Comparison of ENCODE assay signal across 1 cellular context in the genomic region with DNA sequence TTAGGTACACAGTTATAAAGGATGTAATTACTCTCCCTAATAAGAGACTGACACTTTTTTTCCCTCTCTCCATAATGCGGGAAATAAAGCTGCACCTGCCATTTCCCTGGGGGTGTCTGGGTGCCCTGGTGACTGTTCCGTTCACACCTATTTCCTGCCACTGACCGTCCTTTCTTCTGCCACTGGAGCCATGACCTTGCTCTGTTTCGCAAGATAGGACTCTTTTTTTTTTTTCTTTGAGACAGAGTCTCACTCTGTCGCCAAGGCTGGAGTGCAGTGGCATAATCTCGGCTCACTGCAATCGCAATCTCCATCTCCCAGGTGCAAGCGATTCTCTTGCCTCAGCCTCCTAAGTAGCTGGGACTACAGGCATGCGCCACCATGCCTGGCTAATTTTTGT.
A peak's percentile ranks its signal among the peaks of the same experiment; 100 is the strongest.
TF ChIP-seq lines count a peak whose summit lies in the region.

No MANE protein-coding gene starts in this region.

TF ChIP-seq in HepG2, 621 proteins besides CTCF, POLR2A, EP300 and RAD21 (continued from another document):
- TF ChIP-seq, protein P1, sequence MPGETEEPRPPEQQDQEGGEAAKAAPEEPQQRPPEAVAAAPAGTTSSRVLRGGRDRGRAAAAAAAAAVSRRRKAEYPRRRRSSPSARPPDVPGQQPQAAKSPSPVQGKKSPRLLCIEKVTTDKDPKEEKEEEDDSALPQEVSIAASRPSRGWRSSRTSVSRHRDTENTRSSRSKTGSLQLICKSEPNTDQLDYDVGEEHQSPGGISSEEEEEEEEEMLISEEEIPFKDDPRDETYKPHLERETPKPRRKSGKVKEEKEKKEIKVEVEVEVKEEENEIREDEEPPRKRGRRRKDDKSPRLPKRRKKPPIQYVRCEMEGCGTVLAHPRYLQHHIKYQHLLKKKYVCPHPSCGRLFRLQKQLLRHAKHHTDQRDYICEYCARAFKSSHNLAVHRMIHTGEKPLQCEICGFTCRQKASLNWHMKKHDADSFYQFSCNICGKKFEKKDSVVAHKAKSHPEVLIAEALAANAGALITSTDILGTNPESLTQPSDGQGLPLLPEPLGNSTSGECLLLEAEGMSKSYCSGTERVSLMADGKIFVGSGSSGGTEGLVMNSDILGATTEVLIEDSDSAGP (CRISPR knock-in tag; IDR thresholded peaks at IDR 0.05; ENCODE audit: borderline replicate concordance): no peak
- TF ChIP-seq XBP1 (CRISPR knock-in tag; IDR thresholded peaks at IDR 0.05) (no peak), HMG20A (CRISPR knock-in tag; IDR thresholded peaks at IDR 0.05; ENCODE audit: borderline replicate concordance) (peak; percentile 16; the same call in 1 of the 2 replicates), HNF4A (CRISPR knock-in tag; IDR thresholded peaks at IDR 0.05) (peak; percentile 17; the same call in 1 of the 2 replicates), TBX2 (CRISPR knock-in tag; IDR thresholded peaks at IDR 0.05; ENCODE audit: borderline replicate concordance) (peak; percentile 61), HDAC2 (CRISPR knock-in tag; IDR thresholded peaks at IDR 0.05) (0 out of 2 replicates have a peak, but pooled peaks have one; percentile 24), ZNF350 (CRISPR knock-in tag; IDR thresholded peaks at IDR 0.05; ENCODE audit: borderline replicate concordance, low read depth) (0 out of 2 replicates have a peak, but pooled peaks have one; percentile 26), ZNF12 (CRISPR knock-in tag; IDR thresholded peaks at IDR 0.05) (peak; percentile 47; the same call in 1 of the 2 replicates), SRF (IDR thresholded peaks at IDR 0.05; ENCODE audit: low read depth, low read length) (no peak), ZNF484 (CRISPR knock-in tag; IDR thresholded peaks at IDR 0.05; ENCODE audit: borderline replicate concordance, low read depth) (no peak), SOX6 (IDR thresholded peaks at IDR 0.05) (no peak), SOX6 (CRISPR knock-in tag; IDR thresholded peaks at IDR 0.05) (peak; percentile 17; the same call in 1 of the 2 replicates), PHF8 (CRISPR knock-in tag; IDR thresholded peaks at IDR 0.05) (no peak), ZBTB3 (CRISPR knock-in tag; IDR thresholded peaks at IDR 0.05; ENCODE audit: borderline replicate concordance, low read depth) (peak; percentile 64; the same call in 1 of the 2 replicates), POGZ (CRISPR knock-in tag; IDR thresholded peaks at IDR 0.05) (peak; percentile 32; the same call in 1 of the 2 replicates), NR2F6 (IDR thresholded peaks at IDR 0.05) (peak; percentile 52), NR2F6 (CRISPR knock-in tag; IDR thresholded peaks at IDR 0.05) (peak; percentile 55; the same call in 1 of the 2 replicates), GATAD2A (CRISPR knock-in tag; IDR thresholded peaks at IDR 0.05) (peak; percentile 69), MIER3 (CRISPR knock-in tag; IDR thresholded peaks at IDR 0.05; ENCODE audit: borderline replicate concordance) (no peak), RARA (CRISPR knock-in tag; IDR thresholded peaks at IDR 0.05) (peak; percentile 65; the same call in 1 of the 2 replicates)
- TF ChIP-seq, protein P2, sequence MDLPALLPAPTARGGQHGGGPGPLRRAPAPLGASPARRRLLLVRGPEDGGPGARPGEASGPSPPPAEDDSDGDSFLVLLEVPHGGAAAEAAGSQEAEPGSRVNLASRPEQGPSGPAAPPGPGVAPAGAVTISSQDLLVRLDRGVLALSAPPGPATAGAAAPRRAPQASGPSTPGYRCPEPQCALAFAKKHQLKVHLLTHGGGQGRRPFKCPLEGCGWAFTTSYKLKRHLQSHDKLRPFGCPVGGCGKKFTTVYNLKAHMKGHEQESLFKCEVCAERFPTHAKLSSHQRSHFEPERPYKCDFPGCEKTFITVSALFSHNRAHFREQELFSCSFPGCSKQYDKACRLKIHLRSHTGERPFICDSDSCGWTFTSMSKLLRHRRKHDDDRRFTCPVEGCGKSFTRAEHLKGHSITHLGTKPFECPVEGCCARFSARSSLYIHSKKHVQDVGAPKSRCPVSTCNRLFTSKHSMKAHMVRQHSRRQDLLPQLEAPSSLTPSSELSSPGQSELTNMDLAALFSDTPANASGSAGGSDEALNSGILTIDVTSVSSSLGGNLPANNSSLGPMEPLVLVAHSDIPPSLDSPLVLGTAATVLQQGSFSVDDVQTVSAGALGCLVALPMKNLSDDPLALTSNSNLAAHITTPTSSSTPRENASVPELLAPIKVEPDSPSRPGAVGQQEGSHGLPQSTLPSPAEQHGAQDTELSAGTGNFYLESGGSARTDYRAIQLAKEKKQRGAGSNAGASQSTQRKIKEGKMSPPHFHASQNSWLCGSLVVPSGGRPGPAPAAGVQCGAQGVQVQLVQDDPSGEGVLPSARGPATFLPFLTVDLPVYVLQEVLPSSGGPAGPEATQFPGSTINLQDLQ (CRISPR knock-in tag; IDR thresholded peaks at IDR 0.05): no peak
- TF ChIP-seq, protein P3, sequence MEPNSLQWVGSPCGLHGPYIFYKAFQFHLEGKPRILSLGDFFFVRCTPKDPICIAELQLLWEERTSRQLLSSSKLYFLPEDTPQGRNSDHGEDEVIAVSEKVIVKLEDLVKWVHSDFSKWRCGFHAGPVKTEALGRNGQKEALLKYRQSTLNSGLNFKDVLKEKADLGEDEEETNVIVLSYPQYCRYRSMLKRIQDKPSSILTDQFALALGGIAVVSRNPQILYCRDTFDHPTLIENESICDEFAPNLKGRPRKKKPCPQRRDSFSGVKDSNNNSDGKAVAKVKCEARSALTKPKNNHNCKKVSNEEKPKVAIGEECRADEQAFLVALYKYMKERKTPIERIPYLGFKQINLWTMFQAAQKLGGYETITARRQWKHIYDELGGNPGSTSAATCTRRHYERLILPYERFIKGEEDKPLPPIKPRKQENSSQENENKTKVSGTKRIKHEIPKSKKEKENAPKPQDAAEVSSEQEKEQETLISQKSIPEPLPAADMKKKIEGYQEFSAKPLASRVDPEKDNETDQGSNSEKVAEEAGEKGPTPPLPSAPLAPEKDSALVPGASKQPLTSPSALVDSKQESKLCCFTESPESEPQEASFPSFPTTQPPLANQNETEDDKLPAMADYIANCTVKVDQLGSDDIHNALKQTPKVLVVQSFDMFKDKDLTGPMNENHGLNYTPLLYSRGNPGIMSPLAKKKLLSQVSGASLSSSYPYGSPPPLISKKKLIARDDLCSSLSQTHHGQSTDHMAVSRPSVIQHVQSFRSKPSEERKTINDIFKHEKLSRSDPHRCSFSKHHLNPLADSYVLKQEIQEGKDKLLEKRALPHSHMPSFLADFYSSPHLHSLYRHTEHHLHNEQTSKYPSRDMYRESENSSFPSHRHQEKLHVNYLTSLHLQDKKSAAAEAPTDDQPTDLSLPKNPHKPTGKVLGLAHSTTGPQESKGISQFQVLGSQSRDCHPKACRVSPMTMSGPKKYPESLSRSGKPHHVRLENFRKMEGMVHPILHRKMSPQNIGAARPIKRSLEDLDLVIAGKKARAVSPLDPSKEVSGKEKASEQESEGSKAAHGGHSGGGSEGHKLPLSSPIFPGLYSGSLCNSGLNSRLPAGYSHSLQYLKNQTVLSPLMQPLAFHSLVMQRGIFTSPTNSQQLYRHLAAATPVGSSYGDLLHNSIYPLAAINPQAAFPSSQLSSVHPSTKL (CRISPR knock-in tag; IDR thresholded peaks at IDR 0.05): peak; percentile 46; the same call in 1 of the 2 replicates
- TF ChIP-seq, protein P4, sequence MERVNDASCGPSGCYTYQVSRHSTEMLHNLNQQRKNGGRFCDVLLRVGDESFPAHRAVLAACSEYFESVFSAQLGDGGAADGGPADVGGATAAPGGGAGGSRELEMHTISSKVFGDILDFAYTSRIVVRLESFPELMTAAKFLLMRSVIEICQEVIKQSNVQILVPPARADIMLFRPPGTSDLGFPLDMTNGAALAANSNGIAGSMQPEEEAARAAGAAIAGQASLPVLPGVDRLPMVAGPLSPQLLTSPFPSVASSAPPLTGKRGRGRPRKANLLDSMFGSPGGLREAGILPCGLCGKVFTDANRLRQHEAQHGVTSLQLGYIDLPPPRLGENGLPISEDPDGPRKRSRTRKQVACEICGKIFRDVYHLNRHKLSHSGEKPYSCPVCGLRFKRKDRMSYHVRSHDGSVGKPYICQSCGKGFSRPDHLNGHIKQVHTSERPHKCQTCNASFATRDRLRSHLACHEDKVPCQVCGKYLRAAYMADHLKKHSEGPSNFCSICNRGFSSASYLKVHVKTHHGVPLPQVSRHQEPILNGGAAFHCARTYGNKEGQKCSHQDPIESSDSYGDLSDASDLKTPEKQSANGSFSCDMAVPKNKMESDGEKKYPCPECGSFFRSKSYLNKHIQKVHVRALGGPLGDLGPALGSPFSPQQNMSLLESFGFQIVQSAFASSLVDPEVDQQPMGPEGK (CRISPR knock-in tag; IDR thresholded peaks at IDR 0.05): peak; percentile 64
- TF ChIP-seq, protein P5, sequence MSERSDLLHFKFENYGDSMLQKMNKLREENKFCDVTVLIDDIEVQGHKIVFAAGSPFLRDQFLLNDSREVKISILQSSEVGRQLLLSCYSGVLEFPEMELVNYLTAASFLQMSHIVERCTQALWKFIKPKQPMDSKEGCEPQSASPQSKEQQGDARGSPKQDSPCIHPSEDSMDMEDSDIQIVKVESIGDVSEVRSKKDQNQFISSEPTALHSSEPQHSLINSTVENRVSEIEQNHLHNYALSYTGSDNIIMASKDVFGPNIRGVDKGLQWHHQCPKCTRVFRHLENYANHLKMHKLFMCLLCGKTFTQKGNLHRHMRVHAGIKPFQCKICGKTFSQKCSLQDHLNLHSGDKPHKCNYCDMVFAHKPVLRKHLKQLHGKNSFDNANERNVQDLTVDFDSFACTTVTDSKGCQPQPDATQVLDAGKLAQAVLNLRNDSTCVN (CRISPR knock-in tag; IDR thresholded peaks at IDR 0.05; ENCODE audit: borderline replicate concordance): no peak
- TF ChIP-seq, protein P6, sequence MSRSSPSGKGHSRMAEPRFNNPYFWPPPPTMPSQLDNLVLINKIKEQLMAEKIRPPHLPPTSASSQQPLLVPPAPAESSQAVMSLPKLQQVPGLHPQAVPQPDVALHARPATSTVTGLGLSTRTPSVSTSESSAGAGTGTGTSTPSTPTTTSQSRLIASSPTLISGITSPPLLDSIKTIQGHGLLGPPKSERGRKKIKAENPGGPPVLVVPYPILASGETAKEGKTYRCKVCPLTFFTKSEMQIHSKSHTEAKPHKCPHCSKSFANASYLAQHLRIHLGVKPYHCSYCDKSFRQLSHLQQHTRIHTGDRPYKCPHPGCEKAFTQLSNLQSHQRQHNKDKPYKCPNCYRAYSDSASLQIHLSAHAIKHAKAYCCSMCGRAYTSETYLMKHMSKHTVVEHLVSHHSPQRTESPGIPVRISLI (CRISPR knock-in tag; IDR thresholded peaks at IDR 0.05; ENCODE audit: borderline replicate concordance): peak; percentile 92
TF ChIP-seq in HepG2: peak in this region for 19.
